In the genomic region with DNA sequence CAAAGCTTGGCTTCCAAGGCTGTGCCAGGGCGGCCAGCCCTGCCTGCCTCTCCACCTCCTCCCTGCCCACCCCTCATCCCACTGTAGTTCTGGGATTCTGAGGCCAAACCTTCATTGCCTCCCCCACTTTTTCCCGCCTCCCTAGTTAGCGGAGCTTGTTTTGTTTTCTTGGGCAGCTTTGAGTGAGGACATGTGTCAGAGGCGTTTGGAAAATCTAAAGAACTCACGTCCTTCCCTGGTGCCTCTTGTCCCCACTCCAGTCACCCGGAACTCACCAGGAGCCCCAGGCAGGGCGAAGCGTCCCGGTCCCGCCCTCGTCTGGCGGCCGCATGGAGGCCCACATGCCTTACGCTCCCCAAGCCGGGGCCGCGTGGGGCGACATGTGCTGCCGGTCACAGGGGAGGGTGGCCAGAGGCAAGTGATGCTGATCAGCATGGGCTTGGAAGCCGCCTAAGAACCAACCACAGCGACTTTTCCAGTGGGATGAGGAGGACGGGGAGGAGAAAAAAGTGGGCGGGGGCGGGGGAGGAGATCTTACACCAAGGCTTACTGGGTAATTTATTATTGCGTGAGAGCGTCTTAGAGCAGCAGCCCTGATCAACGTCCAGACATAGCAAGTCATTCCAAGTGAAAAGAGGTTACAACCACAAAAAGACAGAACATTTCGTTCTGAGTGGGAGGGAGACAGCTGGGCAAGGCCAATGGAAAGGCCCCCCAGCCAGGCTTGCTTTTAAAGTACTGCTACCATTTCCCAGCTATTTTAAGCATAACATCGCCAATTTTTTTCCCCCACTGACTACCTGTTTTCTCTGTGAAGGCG, we compare ENCODE assay signal across 8 cellular contexts. TPM values are rescaled to one million over a fixed set of nuclear protein-coding genes. Genes with fewer than 3 reads are reported as not detected.
DNase-seq lines count a peak whose midpoint lies in the region; ATAC-seq and TF ChIP-seq lines count a peak whose summit lies in the region.

No MANE protein-coding gene starts in this region.

- H3K27ac ChIP-seq in heart right ventricle = peak overlapping the region; percentile 82 to 92 (median 90)
- peak overlapping the region; percentile 82 for H3K27ac ChIP-seq in rectal smooth muscle tissue (ENCODE audit: low read depth, low read length)

- peaks cover 0 to 70% (median 51%) of the 10 kb centered on the region in 9 donors for H3K4me1 ChIP-seq in heart right ventricle
- peaks cover 17% of the 10 kb centered on the region for H3K4me1 ChIP-seq in rectal smooth muscle tissue (ENCODE audit: control insufficient read depth, insufficient read depth, low read length)

- 5 to 16% methylated on average over 30 of the region's 30 CpGs for WGBS in heart right ventricle, 2 donors

- intact Hi-C loops in heart right ventricle (cut with DNase I) = loop anchor here in 9 of 10 donors (2.0 to 10.0 kb wide), 6 partner anchors 34 to 56 kb away; no protein-coding TSS in a partner anchor

- ATAC-seq in heart right ventricle = peak; percentile 56 to 74 (median 66)

- peak overlapping the region; percentile 28 to 56 (median 46) for H3K4me3 ChIP-seq in heart right ventricle
- H3K4me3 ChIP-seq in rectal smooth muscle tissue (ENCODE audit: low read length) = peak overlapping the region; percentile 57

- no peaks in the 10 kb centered on the region for H3K36me3 ChIP-seq in heart right ventricle
- H3K36me3 ChIP-seq in rectal smooth muscle tissue (ENCODE audit: control insufficient read depth, insufficient read depth, low read length) = no peaks in the 10 kb centered on the region

- peaks cover 0 to 50% (median 0%) of the 10 kb centered on the region in 7 donors for H3K27me3 ChIP-seq in heart right ventricle
- H3K27me3 ChIP-seq in rectal smooth muscle tissue (ENCODE audit: control insufficient read depth, insufficient read depth, low read length) = no peaks in the 10 kb centered on the region

- DNase-seq in ELF-1 (ENCODE audit: low read depth, low spot score) (peak; percentile 60), HPDE6-E6E7 (ENCODE audit: extremely low spot score) (peak; percentile 33), SKM-1 (lab: John Stamatoyannopoulos, UW; ENCODE audit: unreplicated experiment) (peak; percentile 53), amniotic epithelial cell (ENCODE audit: low read depth) (peak; percentile 98), heart right ventricle (peak; percentile 81 to 84), 8988T (no peak), NCI-H1436 treated with DMSO at 0.1 percent for 48 hours (lab: John Stamatoyannopoulos, UW) (no peak)

- H3K9ac ChIP-seq in rectal smooth muscle tissue (ENCODE audit: low read length) = peak overlapping the region; percentile 1

- peak in 2 of 9 donors; percentile 17 to 21 for TF ChIP-seq CTCF in heart right ventricle (IDR thresholded peaks at IDR 0.05)

- H3K9me3 ChIP-seq in heart right ventricle = no peaks in the 10 kb centered on the region

RNA-seq across cellular contexts. Expression of gene PRPS1, which starts 48.5 kb away (rescaled TPM):
- 10 to 100 TPM; 19.5 to 31.6 (median 27.5) TPM for total RNA-seq in heart right ventricle
- 10 to 100 TPM in 1 of 2 donors, 1 to 10 TPM in 1; 4.9 to 26.1 TPM for polyA plus RNA-seq in heart right ventricle

Comparison
In these comparisons a context has a peak if more than half of its experiments do, and no peak if none do; other contexts are left out.
1. DNase-seq: peak in ELF-1 (single experiment), HPDE6-E6E7 (single experiment), SKM-1 (single experiment), amniotic epithelial cell (single experiment) and heart right ventricle (2 of 2); none in 8988T (single experiment) and NCI-H1436 treated with DMSO at 0.1 percent for 48 hours (single experiment).